ENCODE assay signal across 8 cellular contexts in the genomic region with DNA sequence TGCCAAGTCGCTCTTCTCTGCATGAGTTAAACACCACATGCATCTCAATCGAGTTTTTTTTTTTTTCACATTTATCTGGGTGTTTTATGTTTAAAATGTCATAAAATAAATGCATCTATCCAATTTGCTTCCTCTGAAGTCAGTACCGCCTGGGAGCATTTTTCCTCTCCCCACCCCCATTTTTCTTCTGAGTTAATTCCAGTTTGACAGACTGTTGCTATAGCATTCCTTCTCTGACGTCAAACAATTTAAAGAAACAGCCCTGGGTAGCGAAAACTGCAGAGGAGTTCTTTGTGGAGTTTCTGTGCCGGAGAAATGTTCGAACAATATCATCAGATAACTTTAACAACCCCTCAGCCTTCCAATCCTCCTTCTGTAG. TPM values are rescaled to one million over a fixed set of nuclear protein-coding genes. Genes with fewer than 3 reads are reported as not detected.
DNase-seq lines count a peak whose midpoint lies in the region; ATAC-seq and TF ChIP-seq lines count a peak whose summit lies in the region.

No MANE protein-coding gene starts in this region.

- H3K27me3 Mint-ChIP-seq in activated CD4-positive, alpha-beta T cell treated with anti-CD3 and anti-CD28 coated beads, Interleukin-2, amount 10 ng/mL, durations not matched to agents 24 days and 14 days, result peaks cover 71% of the 10 kb centered on the region
- H3K27me3 Mint-ChIP-seq in activated T-helper 17 cell treated with anti-CD3 and anti-CD28 coated beads, Interleukin-2, amount 50 U/mL, for 72 hours, result peaks cover 56% of the 10 kb centered on the region
- H3K27me3 Mint-ChIP-seq in immature natural killer cell (ENCODE audit: low read depth in 3 of 3), result peaks cover 10 to 23% (median 13%) of the 10 kb centered on the region in 3 donors

- H3K36me3 ChIP-seq in thoracic aorta, result no peaks in the 10 kb centered on the region

- H3K4me3 Mint-ChIP-seq in activated CD4-positive, alpha-beta T cell treated with anti-CD3 and anti-CD28 coated beads, Interleukin-2, amount 10 ng/mL, durations not matched to agents 24 days and 14 days, result peak overlapping the region; percentile 84
- H3K4me3 Mint-ChIP-seq in activated T-helper 17 cell treated with anti-CD3 and anti-CD28 coated beads, Interleukin-2, amount 50 U/mL, for 72 hours, result peak overlapping the region; percentile 76
- peak overlapping the region; percentile 86 to 91 (median 87) for H3K4me3 Mint-ChIP-seq in immature natural killer cell

- H3K36me3 Mint-ChIP-seq in activated CD4-positive, alpha-beta T cell treated with anti-CD3 and anti-CD28 coated beads, Interleukin-2, amount 10 ng/mL, durations not matched to agents 24 days and 14 days (ENCODE audit: low read depth), result peaks cover 5% of the 10 kb centered on the region
- no peaks in the 10 kb centered on the region for H3K36me3 Mint-ChIP-seq in activated T-helper 17 cell treated with anti-CD3 and anti-CD28 coated beads, Interleukin-2, amount 50 U/mL, for 72 hours (ENCODE audit: low read depth)
- no peaks in the 10 kb centered on the region for H3K36me3 Mint-ChIP-seq in immature natural killer cell

- H3K4me1 Mint-ChIP-seq in activated CD4-positive, alpha-beta T cell treated with anti-CD3 and anti-CD28 coated beads, Interleukin-2, amount 10 ng/mL, durations not matched to agents 24 days and 14 days, result peaks cover 27% of the 10 kb centered on the region
- peaks cover 6% of the 10 kb centered on the region for H3K4me1 Mint-ChIP-seq in activated T-helper 17 cell treated with anti-CD3 and anti-CD28 coated beads, Interleukin-2, amount 50 U/mL, for 72 hours
- H3K4me1 Mint-ChIP-seq in immature natural killer cell, result peaks cover 22 to 27% of the 10 kb centered on the region in 2 donors

- no peak for DNase-seq in activated CD4-positive, alpha-beta T cell treated with anti-CD3 and anti-CD28 coated beads, Interleukin-2, amount 10 ng/mL, durations not matched to agents 24 days and 14 days
- DNase-seq in activated CD4-positive, alpha-beta T cell treated with anti-CD3 and anti-CD28 coated beads, Interleukin-2, amount 50 U/mL, for 4 hours, result no peak
- DNase-seq in immature natural killer cell, result no peak
- no peak for DNase-seq in thoracic aorta (ENCODE audit: low spot score)
- no peak for DNase-seq in NCI-H748 treated with DMSO at 0.1 percent for 48 hours (lab: John Stamatoyannopoulos, UW)
- no peak for DNase-seq in NK-92 treated with Interleukin-12 subunit alpha and Interleukin-12 subunit beta, amount 100 ng/mL, for 24 hours (lab: John Stamatoyannopoulos, UW)

- H3K4me1 ChIP-seq in thoracic aorta (ENCODE audit: control insufficient read depth in 1 of 2, low read depth in 2 of 2), result peaks cover 18 to 31% of the 10 kb centered on the region in 2 donors

- TF ChIP-seq CTCF in thoracic aorta (IDR thresholded peaks at IDR 0.05), result no peak

- no peak for ATAC-seq in activated T-helper 17 cell treated with anti-CD3 and anti-CD28 coated beads, Interleukin-2, amount 50 U/mL, for 72 hours (replicated peaks)
- no peak for ATAC-seq in thoracic aorta (ENCODE audit: insufficient number of reproducible peaks, low FRiP score, low read depth)
- ATAC-seq in GM19467 (IDR thresholded peaks at IDR 0.05; ENCODE audit: unreplicated experiment), result no peak

- no peaks in the 10 kb centered on the region for H3K27me3 ChIP-seq in thoracic aorta (replicated peaks; ENCODE audit: insufficient read depth)

- no peaks in the 10 kb centered on the region for H3K9me3 Mint-ChIP-seq in activated CD4-positive, alpha-beta T cell treated with anti-CD3 and anti-CD28 coated beads, Interleukin-2, amount 10 ng/mL, durations not matched to agents 24 days and 14 days
- H3K9me3 Mint-ChIP-seq in activated T-helper 17 cell treated with anti-CD3 and anti-CD28 coated beads, Interleukin-2, amount 50 U/mL, for 72 hours, result no peaks in the 10 kb centered on the region
- H3K9me3 Mint-ChIP-seq in immature natural killer cell, result no peaks in the 10 kb centered on the region

- intact Hi-C loops in activated CD4-positive, alpha-beta T cell treated with anti-CD3 and anti-CD28 coated beads, Interleukin-2, amount 10 ng/mL, durations not matched to agents 24 days and 14 days (cut with micrococcal nuclease), result loop anchor here (5.0 to 10.0 kb wide), 2 partner anchors 150 to 437 kb away; a partner anchor contains a TSS

- H3K27ac Mint-ChIP-seq in activated CD4-positive, alpha-beta T cell treated with anti-CD3 and anti-CD28 coated beads, Interleukin-2, amount 10 ng/mL, durations not matched to agents 24 days and 14 days, result peak overlapping the region; percentile 87
- H3K27ac Mint-ChIP-seq in activated T-helper 17 cell treated with anti-CD3 and anti-CD28 coated beads, Interleukin-2, amount 50 U/mL, for 72 hours, result no peak overlapping the region
- no peak overlapping the region for H3K27ac Mint-ChIP-seq in immature natural killer cell

- peak overlapping the region; percentile 84 to 90 for H3K27ac ChIP-seq in thoracic aorta

- H3K4me3 ChIP-seq in thoracic aorta, result peak overlapping the region; percentile 77

- H3K9me3 ChIP-seq in thoracic aorta, result no peaks in the 10 kb centered on the region

RNA-seq across cellular contexts. Expression of a gene that starts 0.9 kb away (rescaled TPM):
- total RNA-seq in activated CD4-positive, alpha-beta T cell treated with anti-CD3 and anti-CD28 coated beads, Interleukin-2, amount 10 ng/mL, durations not matched to agents 24 days and 14 days, result 11.8 and 14.0 TPM in 2 replicates
- 1 to 10 TPM in 1 of 2 donors, under 1 TPM in 1; 0.53 to 1.7 TPM for total RNA-seq in activated T-helper 17 cell treated with anti-CD3 and anti-CD28 coated beads, Interleukin-2, amount 50 U/mL, for 72 hours
- 10 to 100 TPM in 1 of 3 donors, 1 to 10 TPM in 2; 2.2 to 12.3 (median 3.0) TPM for polyA plus RNA-seq in immature natural killer cell
- 10 to 100 TPM; 66.2 to 66.7 TPM for total RNA-seq in thoracic aorta
